ENCODE assay signal across 1 cellular context in the genomic region with DNA sequence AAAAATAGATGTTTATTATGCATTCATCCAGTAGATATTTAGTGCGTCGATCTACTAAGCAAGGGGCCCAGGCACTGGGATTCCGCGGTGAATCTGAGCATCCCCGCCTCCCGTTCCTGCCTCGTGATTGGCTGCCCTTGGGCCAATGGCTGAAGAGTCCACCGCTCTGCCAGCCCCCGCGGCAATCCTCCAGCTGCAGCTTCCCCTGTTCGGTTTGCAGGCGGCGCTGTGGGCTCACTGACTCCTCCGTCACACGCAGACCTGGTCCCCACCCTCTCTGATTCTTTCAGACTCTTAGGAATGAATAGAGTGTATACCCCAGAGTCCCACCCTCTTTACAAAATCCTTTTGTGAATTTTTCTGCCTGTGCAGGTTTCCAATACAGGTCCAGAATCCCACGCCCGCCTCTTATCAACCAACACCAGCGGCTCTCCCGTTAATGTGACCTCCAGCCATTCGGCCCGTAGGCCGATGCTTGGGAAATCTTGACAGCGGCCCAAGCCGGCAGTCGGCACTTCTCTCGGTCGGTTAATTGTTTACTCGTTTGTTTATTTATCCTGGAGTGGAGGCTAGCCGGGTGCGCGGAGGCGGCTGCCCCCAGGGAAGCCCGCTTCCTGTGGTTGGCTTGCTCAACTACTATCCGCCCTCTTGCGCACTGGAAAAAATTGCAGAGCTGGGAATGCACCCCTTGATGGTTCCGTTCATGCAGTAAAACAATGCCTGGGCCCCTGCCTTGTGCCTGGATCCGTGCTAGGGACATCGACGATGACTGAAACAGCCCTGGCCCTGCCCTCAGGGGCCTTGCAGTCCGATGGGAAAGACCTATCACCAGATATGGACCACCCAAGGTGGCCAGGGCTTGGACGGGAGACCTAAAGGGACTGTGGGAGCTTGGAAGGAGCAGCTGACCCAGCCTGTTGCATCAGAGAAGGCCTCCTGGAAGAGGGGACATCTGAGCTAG.
TF ChIP-seq lines count a peak whose summit lies in the region.

No MANE protein-coding gene starts in this region.

TF ChIP-seq in HepG2, 621 proteins besides CTCF, POLR2A, EP300 and RAD21 (continued from another document and continues in another):
- TF ChIP-seq, protein P1, sequence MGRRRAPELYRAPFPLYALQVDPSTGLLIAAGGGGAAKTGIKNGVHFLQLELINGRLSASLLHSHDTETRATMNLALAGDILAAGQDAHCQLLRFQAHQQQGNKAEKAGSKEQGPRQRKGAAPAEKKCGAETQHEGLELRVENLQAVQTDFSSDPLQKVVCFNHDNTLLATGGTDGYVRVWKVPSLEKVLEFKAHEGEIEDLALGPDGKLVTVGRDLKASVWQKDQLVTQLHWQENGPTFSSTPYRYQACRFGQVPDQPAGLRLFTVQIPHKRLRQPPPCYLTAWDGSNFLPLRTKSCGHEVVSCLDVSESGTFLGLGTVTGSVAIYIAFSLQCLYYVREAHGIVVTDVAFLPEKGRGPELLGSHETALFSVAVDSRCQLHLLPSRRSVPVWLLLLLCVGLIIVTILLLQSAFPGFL (CRISPR knock-in tag; IDR thresholded peaks at IDR 0.05) = no peak
- TF ChIP-seq ZZZ3 (CRISPR knock-in tag; IDR thresholded peaks at IDR 0.05; ENCODE audit: borderline replicate concordance) (no peak), TBX2 (CRISPR knock-in tag; IDR thresholded peaks at IDR 0.05; ENCODE audit: borderline replicate concordance) (peak; percentile 60), TEAD3 (CRISPR knock-in tag; optimal IDR thresholded peaks at IDR 0.05; ENCODE audit: borderline replicate concordance) (peak; percentile 52), ZNF207 (IDR thresholded peaks at IDR 0.05; ENCODE audit: borderline replicate concordance) (no peak), CC2D1A (CRISPR knock-in tag; IDR thresholded peaks at IDR 0.05) (no peak), ZNF792 (CRISPR knock-in tag; IDR thresholded peaks at IDR 0.05) (peak; percentile 99), HOXA7 (CRISPR knock-in tag; IDR thresholded peaks at IDR 0.05) (no peak), YY1 (IDR thresholded peaks at IDR 0.05; ENCODE audit: insufficient read depth, insufficient replicate concordance, low read depth, low read length) (peak; percentile 28), CEBPG (CRISPR knock-in tag; IDR thresholded peaks at IDR 0.05) (peak; percentile 52; the same call in 1 of the 2 replicates), ZNF589 (CRISPR knock-in tag; conservative IDR thresholded peaks at IDR 0.05) (no peak), SRF (IDR thresholded peaks at IDR 0.05; ENCODE audit: low read depth, low read length) (no peak), REPIN1 (CRISPR knock-in tag; IDR thresholded peaks at IDR 0.05; ENCODE audit: borderline replicate concordance, low read depth) (peak; percentile 63; the same call in 1 of the 2 replicates), ZBTB21 (CRISPR knock-in tag; IDR thresholded peaks at IDR 0.05) (no peak), ZNF720 (CRISPR knock-in tag; IDR thresholded peaks at IDR 0.05) (no peak), POLR2AphosphoS5 (IDR thresholded peaks at IDR 0.05; ENCODE audit: low read depth, low read length) (no peak), ZNF563 (CRISPR knock-in tag; IDR thresholded peaks at IDR 0.05) (no peak), POLR2G (IDR thresholded peaks at IDR 0.05; ENCODE audit: low read depth, low read length) (peak; percentile 47; the same call in 1 of the 2 replicates), GATAD1 (CRISPR knock-in tag; IDR thresholded peaks at IDR 0.05) (peak; percentile 79), STAT5B (CRISPR knock-in tag; IDR thresholded peaks at IDR 0.05) (no peak), KMT2B (CRISPR knock-in tag; IDR thresholded peaks at IDR 0.05) (peak; percentile 12; the same call in 1 of the 2 replicates), ZNF143 (CRISPR knock-in tag; IDR thresholded peaks at IDR 0.05) (peak; percentile 26; the same call in 1 of the 2 replicates), SOX5 (CRISPR knock-in tag; IDR thresholded peaks at IDR 0.05; ENCODE audit: borderline replicate concordance) (peak; percentile 55; the same call in 1 of the 2 replicates), HHEX (CRISPR knock-in tag; IDR thresholded peaks at IDR 0.05) (no peak), SIN3A (IDR thresholded peaks at IDR 0.05; ENCODE audit: borderline replicate concordance, low read depth, low read length) (peak; percentile 79; the same call in 1 of the 2 replicates), MED1 (CRISPR knock-in tag; IDR thresholded peaks at IDR 0.05) (peak; percentile 43), SOX13 (IDR thresholded peaks at IDR 0.05) (no peak), SOX13 (CRISPR knock-in tag; conservative IDR thresholded peaks at IDR 0.05 in 1 of 2, IDR thresholded peaks at IDR 0.05 in 1 of 2) (0 out of 4 replicates have a peak, but pooled peaks of 1 of the 2 experiments have one; percentile 35), ISX (CRISPR knock-in tag; conservative IDR thresholded peaks at IDR 0.05) (0 out of 2 replicates have a peak, but pooled peaks have one; percentile 47), REL (CRISPR knock-in tag; conservative IDR thresholded peaks at IDR 0.05) (no peak)
- TF ChIP-seq, protein P2, sequence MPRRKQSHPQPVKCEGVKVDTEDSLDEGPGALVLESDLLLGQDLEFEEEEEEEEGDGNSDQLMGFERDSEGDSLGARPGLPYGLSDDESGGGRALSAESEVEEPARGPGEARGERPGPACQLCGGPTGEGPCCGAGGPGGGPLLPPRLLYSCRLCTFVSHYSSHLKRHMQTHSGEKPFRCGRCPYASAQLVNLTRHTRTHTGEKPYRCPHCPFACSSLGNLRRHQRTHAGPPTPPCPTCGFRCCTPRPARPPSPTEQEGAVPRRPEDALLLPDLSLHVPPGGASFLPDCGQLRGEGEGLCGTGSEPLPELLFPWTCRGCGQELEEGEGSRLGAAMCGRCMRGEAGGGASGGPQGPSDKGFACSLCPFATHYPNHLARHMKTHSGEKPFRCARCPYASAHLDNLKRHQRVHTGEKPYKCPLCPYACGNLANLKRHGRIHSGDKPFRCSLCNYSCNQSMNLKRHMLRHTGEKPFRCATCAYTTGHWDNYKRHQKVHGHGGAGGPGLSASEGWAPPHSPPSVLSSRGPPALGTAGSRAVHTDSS (CRISPR knock-in tag; conservative IDR thresholded peaks at IDR 0.05) = no peak
- TF ChIP-seq, protein P3, sequence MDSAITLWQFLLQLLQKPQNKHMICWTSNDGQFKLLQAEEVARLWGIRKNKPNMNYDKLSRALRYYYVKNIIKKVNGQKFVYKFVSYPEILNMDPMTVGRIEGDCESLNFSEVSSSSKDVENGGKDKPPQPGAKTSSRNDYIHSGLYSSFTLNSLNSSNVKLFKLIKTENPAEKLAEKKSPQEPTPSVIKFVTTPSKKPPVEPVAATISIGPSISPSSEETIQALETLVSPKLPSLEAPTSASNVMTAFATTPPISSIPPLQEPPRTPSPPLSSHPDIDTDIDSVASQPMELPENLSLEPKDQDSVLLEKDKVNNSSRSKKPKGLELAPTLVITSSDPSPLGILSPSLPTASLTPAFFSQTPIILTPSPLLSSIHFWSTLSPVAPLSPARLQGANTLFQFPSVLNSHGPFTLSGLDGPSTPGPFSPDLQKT (CRISPR knock-in tag; IDR thresholded peaks at IDR 0.05; ENCODE audit: borderline replicate concordance) = no peak
- TF ChIP-seq, protein P4, sequence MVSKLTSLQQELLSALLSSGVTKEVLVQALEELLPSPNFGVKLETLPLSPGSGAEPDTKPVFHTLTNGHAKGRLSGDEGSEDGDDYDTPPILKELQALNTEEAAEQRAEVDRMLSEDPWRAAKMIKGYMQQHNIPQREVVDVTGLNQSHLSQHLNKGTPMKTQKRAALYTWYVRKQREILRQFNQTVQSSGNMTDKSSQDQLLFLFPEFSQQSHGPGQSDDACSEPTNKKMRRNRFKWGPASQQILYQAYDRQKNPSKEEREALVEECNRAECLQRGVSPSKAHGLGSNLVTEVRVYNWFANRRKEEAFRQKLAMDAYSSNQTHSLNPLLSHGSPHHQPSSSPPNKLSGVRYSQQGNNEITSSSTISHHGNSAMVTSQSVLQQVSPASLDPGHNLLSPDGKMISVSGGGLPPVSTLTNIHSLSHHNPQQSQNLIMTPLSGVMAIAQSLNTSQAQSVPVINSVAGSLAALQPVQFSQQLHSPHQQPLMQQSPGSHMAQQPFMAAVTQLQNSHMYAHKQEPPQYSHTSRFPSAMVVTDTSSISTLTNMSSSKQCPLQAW (CRISPR knock-in tag; IDR thresholded peaks at IDR 0.05) = peak; percentile 28; the same call in 1 of the 2 replicates
- TF ChIP-seq, protein P5, sequence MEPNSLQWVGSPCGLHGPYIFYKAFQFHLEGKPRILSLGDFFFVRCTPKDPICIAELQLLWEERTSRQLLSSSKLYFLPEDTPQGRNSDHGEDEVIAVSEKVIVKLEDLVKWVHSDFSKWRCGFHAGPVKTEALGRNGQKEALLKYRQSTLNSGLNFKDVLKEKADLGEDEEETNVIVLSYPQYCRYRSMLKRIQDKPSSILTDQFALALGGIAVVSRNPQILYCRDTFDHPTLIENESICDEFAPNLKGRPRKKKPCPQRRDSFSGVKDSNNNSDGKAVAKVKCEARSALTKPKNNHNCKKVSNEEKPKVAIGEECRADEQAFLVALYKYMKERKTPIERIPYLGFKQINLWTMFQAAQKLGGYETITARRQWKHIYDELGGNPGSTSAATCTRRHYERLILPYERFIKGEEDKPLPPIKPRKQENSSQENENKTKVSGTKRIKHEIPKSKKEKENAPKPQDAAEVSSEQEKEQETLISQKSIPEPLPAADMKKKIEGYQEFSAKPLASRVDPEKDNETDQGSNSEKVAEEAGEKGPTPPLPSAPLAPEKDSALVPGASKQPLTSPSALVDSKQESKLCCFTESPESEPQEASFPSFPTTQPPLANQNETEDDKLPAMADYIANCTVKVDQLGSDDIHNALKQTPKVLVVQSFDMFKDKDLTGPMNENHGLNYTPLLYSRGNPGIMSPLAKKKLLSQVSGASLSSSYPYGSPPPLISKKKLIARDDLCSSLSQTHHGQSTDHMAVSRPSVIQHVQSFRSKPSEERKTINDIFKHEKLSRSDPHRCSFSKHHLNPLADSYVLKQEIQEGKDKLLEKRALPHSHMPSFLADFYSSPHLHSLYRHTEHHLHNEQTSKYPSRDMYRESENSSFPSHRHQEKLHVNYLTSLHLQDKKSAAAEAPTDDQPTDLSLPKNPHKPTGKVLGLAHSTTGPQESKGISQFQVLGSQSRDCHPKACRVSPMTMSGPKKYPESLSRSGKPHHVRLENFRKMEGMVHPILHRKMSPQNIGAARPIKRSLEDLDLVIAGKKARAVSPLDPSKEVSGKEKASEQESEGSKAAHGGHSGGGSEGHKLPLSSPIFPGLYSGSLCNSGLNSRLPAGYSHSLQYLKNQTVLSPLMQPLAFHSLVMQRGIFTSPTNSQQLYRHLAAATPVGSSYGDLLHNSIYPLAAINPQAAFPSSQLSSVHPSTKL (CRISPR knock-in tag; IDR thresholded peaks at IDR 0.05) = peak; percentile 38
- TF ChIP-seq, protein P6, sequence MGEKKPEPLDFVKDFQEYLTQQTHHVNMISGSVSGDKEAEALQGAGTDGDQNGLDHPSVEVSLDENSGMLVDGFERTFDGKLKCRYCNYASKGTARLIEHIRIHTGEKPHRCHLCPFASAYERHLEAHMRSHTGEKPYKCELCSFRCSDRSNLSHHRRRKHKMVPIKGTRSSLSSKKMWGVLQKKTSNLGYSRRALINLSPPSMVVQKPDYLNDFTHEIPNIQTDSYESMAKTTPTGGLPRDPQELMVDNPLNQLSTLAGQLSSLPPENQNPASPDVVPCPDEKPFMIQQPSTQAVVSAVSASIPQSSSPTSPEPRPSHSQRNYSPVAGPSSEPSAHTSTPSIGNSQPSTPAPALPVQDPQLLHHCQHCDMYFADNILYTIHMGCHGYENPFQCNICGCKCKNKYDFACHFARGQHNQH (CRISPR knock-in tag; IDR thresholded peaks at IDR 0.05) = peak; percentile 80
- TF ChIP-seq, protein P7, sequence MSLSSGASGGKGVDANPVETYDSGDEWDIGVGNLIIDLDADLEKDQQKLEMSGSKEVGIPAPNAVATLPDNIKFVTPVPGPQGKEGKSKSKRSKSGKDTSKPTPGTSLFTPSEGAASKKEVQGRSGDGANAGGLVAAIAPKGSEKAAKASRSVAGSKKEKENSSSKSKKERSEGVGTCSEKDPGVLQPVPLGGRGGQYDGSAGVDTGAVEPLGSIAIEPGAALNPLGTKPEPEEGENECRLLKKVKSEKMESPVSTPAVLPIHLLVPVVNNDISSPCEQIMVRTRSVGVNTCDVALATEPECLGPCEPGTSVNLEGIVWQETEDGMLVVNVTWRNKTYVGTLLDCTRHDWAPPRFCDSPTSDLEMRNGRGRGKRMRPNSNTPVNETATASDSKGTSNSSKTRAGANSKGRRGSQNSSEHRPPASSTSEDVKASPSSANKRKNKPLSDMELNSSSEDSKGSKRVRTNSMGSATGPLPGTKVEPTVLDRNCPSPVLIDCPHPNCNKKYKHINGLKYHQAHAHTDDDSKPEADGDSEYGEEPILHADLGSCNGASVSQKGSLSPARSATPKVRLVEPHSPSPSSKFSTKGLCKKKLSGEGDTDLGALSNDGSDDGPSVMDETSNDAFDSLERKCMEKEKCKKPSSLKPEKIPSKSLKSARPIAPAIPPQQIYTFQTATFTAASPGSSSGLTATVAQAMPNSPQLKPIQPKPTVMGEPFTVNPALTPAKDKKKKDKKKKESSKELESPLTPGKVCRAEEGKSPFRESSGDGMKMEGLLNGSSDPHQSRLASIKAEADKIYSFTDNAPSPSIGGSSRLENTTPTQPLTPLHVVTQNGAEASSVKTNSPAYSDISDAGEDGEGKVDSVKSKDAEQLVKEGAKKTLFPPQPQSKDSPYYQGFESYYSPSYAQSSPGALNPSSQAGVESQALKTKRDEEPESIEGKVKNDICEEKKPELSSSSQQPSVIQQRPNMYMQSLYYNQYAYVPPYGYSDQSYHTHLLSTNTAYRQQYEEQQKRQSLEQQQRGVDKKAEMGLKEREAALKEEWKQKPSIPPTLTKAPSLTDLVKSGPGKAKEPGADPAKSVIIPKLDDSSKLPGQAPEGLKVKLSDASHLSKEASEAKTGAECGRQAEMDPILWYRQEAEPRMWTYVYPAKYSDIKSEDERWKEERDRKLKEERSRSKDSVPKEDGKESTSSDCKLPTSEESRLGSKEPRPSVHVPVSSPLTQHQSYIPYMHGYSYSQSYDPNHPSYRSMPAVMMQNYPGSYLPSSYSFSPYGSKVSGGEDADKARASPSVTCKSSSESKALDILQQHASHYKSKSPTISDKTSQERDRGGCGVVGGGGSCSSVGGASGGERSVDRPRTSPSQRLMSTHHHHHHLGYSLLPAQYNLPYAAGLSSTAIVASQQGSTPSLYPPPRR (CRISPR knock-in tag; IDR thresholded peaks at IDR 0.05; ENCODE audit: borderline replicate concordance) = no peak
- TF ChIP-seq, protein P8, sequence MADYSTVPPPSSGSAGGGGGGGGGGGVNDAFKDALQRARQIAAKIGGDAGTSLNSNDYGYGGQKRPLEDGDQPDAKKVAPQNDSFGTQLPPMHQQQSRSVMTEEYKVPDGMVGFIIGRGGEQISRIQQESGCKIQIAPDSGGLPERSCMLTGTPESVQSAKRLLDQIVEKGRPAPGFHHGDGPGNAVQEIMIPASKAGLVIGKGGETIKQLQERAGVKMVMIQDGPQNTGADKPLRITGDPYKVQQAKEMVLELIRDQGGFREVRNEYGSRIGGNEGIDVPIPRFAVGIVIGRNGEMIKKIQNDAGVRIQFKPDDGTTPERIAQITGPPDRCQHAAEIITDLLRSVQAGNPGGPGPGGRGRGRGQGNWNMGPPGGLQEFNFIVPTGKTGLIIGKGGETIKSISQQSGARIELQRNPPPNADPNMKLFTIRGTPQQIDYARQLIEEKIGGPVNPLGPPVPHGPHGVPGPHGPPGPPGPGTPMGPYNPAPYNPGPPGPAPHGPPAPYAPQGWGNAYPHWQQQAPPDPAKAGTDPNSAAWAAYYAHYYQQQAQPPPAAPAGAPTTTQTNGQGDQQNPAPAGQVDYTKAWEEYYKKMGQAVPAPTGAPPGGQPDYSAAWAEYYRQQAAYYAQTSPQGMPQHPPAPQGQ (CRISPR knock-in tag; IDR thresholded peaks at IDR 0.05; ENCODE audit: borderline replicate concordance) = no peak
- TF ChIP-seq, protein P9, sequence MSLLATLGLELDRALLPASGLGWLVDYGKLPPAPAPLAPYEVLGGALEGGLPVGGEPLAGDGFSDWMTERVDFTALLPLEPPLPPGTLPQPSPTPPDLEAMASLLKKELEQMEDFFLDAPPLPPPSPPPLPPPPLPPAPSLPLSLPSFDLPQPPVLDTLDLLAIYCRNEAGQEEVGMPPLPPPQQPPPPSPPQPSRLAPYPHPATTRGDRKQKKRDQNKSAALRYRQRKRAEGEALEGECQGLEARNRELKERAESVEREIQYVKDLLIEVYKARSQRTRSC (CRISPR knock-in tag; IDR thresholded peaks at IDR 0.05; ENCODE audit: low read depth) = no peak
